14 cellular contexts compared by ENCODE assay signal in the genomic region with DNA sequence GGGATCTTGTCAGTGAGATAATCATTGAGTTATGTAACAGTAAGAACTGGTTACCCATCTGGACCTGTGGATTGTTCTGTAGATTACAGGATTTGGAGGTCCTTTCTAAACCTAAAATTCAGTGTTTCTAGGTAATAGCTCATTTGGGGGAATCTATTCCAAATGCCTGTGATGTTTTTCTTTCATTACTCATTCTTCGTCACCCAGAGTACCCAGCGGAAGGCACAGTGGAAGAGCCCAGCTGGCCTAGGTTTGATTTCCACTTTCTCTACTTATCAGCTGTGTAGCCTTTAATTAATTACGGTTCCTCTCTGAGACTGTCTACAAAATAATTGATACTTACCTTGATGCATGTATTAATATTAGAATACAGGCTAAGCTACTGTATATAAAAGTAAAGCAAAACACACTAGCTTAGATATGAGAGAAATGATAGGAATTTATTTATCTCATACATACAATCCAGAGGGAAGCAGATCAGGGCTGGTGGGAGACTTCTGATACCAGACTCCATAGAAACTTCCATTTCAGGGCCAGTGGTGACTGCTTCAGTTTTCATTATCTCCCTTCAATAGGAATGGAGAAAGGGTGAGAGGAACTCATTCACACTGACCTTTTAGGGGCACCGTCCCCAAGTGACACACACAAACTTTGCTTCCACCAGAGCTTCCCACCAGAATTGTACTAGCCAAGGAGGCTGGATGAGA.
DNase-seq lines count a peak whose midpoint lies in the region; TF ChIP-seq lines count a peak whose summit lies in the region.
"Had no signal": no experiment of that assay in that cellular context is flagged by ENCODE, and none has a peak within 500 bp of the region (broad histone marks: within the 10 kb centered on the region; RNA-seq: fewer than 3 reads in every experiment).

No MANE protein-coding gene starts in this region.

- H2AFZ ChIP-seq in trophoblast cell (ENCODE audit: insufficient read depth, low read length, poor library complexity): no peak overlapping the region
- H2AFZ ChIP-seq: parathyroid adenoma had no signal

- H3K27me3 ChIP-seq in trophoblast cell (ENCODE audit: insufficient read depth, low read length): no peaks in the 10 kb centered on the region
- H3K27me3 ChIP-seq: upper lobe of left lung had no signal

- H3K79me2 ChIP-seq in trophoblast cell (ENCODE audit: control insufficient read depth, insufficient read depth, low read length, poor library complexity): no peaks in the 10 kb centered on the region
- H3K79me2 ChIP-seq: parathyroid adenoma had no signal

- H3K36me3 ChIP-seq in trophoblast cell (ENCODE audit: control insufficient read depth in 1 of 2, insufficient read depth in 2 of 2, low read length in 2 of 2): no peaks in the 10 kb centered on the region
- H3K36me3 ChIP-seq: upper lobe of left lung had no signal

- peaks cover 0 to 5% of the 10 kb centered on the region in 2 experiments for H3K4me1 ChIP-seq in trophoblast cell (ENCODE audit: control insufficient read depth in 1 of 2, insufficient read depth in 2 of 2, low read length in 2 of 2)
- H3K4me1 ChIP-seq: parathyroid adenoma, upper lobe of left lung had no signal

- H4K8ac ChIP-seq in trophoblast cell (ENCODE audit: low read depth, low read length): no peak overlapping the region

- H2BK5ac ChIP-seq in trophoblast cell (ENCODE audit: low read depth, low read length, poor library complexity): no peak overlapping the region

- no peak overlapping the region for H3K14ac ChIP-seq in trophoblast cell (ENCODE audit: low read length)

- 0 out of 2 replicates have a peak overlapping the region, but pooled peaks have one; percentile 39 for H3K27ac ChIP-seq in VCaP
- H3K27ac ChIP-seq in trophoblast cell (ENCODE audit: low read depth, low read length): no peak overlapping the region
- H3K27ac ChIP-seq: parathyroid adenoma, upper lobe of left lung had no signal

- no peak overlapping the region for H2BK120ac ChIP-seq in trophoblast cell (ENCODE audit: insufficient read depth, low read length, poor library complexity)

- DNase-seq in HCEC 1CT (peak; percentile 76), epithelial cell of esophagus (ENCODE audit: low read depth) (peak; percentile 40), trophoblast cell (peak; percentile 36 to 63), NCI-H2029 (lab: John Stamatoyannopoulos, UW) (no peak), KBM-7 (no peak), putamen (ENCODE audit: low spot score) (no peak)
- DNase-seq: activated CD4-positive, CD25-positive, alpha-beta regulatory T cell treated with anti-CD3 and anti-CD28 coated beads, Interleukin-2, amount 50 U/mL, for 72 hours; activated effector memory CD4-positive, alpha-beta T cell treated with anti-CD3 and anti-CD28 coated beads, Interleukin-2, amount 50 U/mL, for 16 hours; DMS79; stimulated activated naive B cell treated with anti-CD40 and anti-IgM and Interleukin-4, amounts not matched to agents 10 μg/mL and 1 μg/mL and 100 μg/mL, for 72 hours; T-helper 17 cell had no signal

- H3K9ac ChIP-seq in trophoblast cell (ENCODE audit: low read length): no peak overlapping the region
- H3K9ac ChIP-seq: parathyroid adenoma had no signal

- H2AK5ac ChIP-seq in trophoblast cell (ENCODE audit: low read length): no peak overlapping the region

- no peaks in the 10 kb centered on the region for H3K79me1 ChIP-seq in trophoblast cell (ENCODE audit: low read length)

- H4K91ac ChIP-seq in trophoblast cell (ENCODE audit: low read depth, low read length): no peak overlapping the region

- H3K4me3 ChIP-seq in epithelial cell of esophagus (ENCODE audit: low read length) (no peak overlapping the region), trophoblast cell (ENCODE audit: low read depth, low read length) (no peak overlapping the region)
- H3K4me3 ChIP-seq: upper lobe of left lung had no signal

- in situ Hi-C loops in KBM-7 (cut with MboI; ENCODE audit: low pct_unique_long_range_greater_than_20kb, low sequenced_read_pairs): loop anchor here (25.0 kb wide), 1 partner anchor 349 kb away; no protein-coding TSS in a partner anchor

- H2BK12ac ChIP-seq in trophoblast cell (ENCODE audit: low read length): no peak overlapping the region

- TF ChIP-seq CTCF in VCaP (conservative IDR thresholded peaks at IDR 0.05): no peak
- no peak for TF ChIP-seq CTCF in epithelial cell of esophagus (IDR thresholded peaks at IDR 0.05; ENCODE audit: insufficient read depth, low read depth, low read length, missing control alignments)

- no peak overlapping the region for H3K23ac ChIP-seq in trophoblast cell (ENCODE audit: low read length)

- no peak overlapping the region for H3K18ac ChIP-seq in trophoblast cell (ENCODE audit: low read length)

- H4K12ac ChIP-seq in trophoblast cell (ENCODE audit: low read depth, low read length): no peak overlapping the region

- no peak overlapping the region for H3K4ac ChIP-seq in trophoblast cell (ENCODE audit: low read depth, low read length)

- no peak overlapping the region for H3K4me2 ChIP-seq in trophoblast cell (ENCODE audit: low read length)

- no peaks in the 10 kb centered on the region for H3K9me3 ChIP-seq in trophoblast cell (ENCODE audit: insufficient read depth, low read depth, low read length)
- H3K9me3 ChIP-seq: upper lobe of left lung had no signal

- WGBS in trophoblast cell (ENCODE audit: extremely low coverage, insufficient coverage, insufficient read length): no CpG with 5 or more reads among the region's 4 CpGs

Comparison
In these comparisons a context has a peak if more than half of its experiments do, and no peak if none do; other contexts are left out.
1. DNase-seq: peak in HCEC 1CT (single experiment), epithelial cell of esophagus (single experiment) and trophoblast cell (2 of 2); none in NCI-H2029 (single experiment), KBM-7 (single experiment) and putamen (single experiment).